ENCODE assay signal across 10 cellular contexts in genomic region chr11:66420671-66421476, GRCh38. TPM values are rescaled to one million over a fixed set of nuclear protein-coding genes. Genes with fewer than 3 reads are reported as not detected.
A peak's percentile ranks its signal among the peaks of the same experiment; 100 is the strongest.
DNase-seq lines count a peak whose midpoint lies in the region; ATAC-seq, FAIRE-seq and TF ChIP-seq lines count a peak whose summit lies in the region.
"Had no signal": no experiment of that assay in that cellular context is flagged by ENCODE, and none has a peak within 500 bp of the region (broad histone marks: within the 10 kb centered on the region; RNA-seq: fewer than 3 reads in every experiment).

Gene NPAS4, plus strand, starts transcription at chr11:66421035. Its CDS starts 145 bp downstream, at chr11:66421180.

- H2BK5ac ChIP-seq in H1 (ENCODE audit: low read depth, low read length), result no peak within 1 kb of the TSS

- peaks cover 3 to 20% (median 8%) of the 10 kb centered on the region in 4 experiments for H3K4me1 ChIP-seq in H1 (replicated peaks in 1 of 4; ENCODE audit: control insufficient read depth in 3 of 4, insufficient read depth in 4 of 4, low read length in 3 of 4)

- no peaks in the 10 kb centered on the region; a peak in 1 of 8 replicates for H3K36me3 ChIP-seq in H1 (ENCODE audit: control insufficient read depth in 2 of 4, insufficient read depth in 4 of 4, low read length in 3 of 4)
- H3K36me3 ChIP-seq: ovary had no signal

- POLR2A ChIA-PET in H1 (lab: Charles Lee; ENCODE audit: partially characterized antibody), result interaction anchor here (0.8 to 7.3 kb wide), 12 partner anchors 10 to 259 kb away, joined by 3 to 78 read pairs (median 4); partner anchors contain the start of genes ACTN3, DPP3, MRPL11 and PELI3

- peaks cover 13% of the 10 kb centered on the region for H3K23me2 ChIP-seq in H1 (ENCODE audit: low read depth, low read length)

- TF ChIP-seq CTCF in H1 (IDR thresholded peaks at IDR 0.05; ENCODE audit: control extremely low read depth in 1 of 3, insufficient read depth in 1 of 3, low read depth in 1 of 3, low read length in 3 of 3), result no peak

- H2BK12ac ChIP-seq in H1 (ENCODE audit: low read depth, low read length), result no peak within 1 kb of the TSS

- no peak within 1 kb of the TSS for H4K91ac ChIP-seq in H1 (replicated peaks; ENCODE audit: insufficient read length, low read length)

- no peak within 1 kb of the TSS for H2AFZ ChIP-seq in H1 (ENCODE audit: low read length)

- no peak within 1 kb of the TSS for H3K27ac ChIP-seq in H1 (ENCODE audit: low read depth, low read length)
- H3K27ac ChIP-seq: ovary had no signal

- TF ChIP-seq EP300 in H1 (IDR thresholded peaks at IDR 0.05; ENCODE audit: borderline replicate concordance in 1 of 2, low read depth in 2 of 2, low read length in 2 of 2), result no peak

- no peak for ATAC-seq in activated CD8-positive, alpha-beta memory T cell treated with anti-CD3 and anti-CD28 coated beads, Interleukin-2, amount 10 ng/mL, durations not matched to agents 7 days and 5 days

- H3K9me3 Mint-ChIP-seq in activated CD8-positive, alpha-beta memory T cell treated with anti-CD3 and anti-CD28 coated beads, Interleukin-2, amount 10 ng/mL, durations not matched to agents 7 days and 5 days (ENCODE audit: low read depth), result peaks cover 3% of the 10 kb centered on the region

- WGBS in H1 (ENCODE audit: extremely low coverage in 1 of 2, insufficient coverage in 1 of 2, insufficient read length in 1 of 2, insufficient replicate concordance in 2 of 2, low coverage in 1 of 2, low lambda C conversion rate in 2 of 2, missing lambda C conversion rate in 1 of 2), 2 experiments, result 7% methylated on average over 48 of the region's 71 CpGs; no CpG with 5 or more reads in 1 of the 2 experiments

- H3K23ac ChIP-seq in H1 (ENCODE audit: insufficient read length), result no peak within 1 kb of the TSS

- H2BK20ac ChIP-seq in H1 (ENCODE audit: low read length), result no peak within 1 kb of the TSS

- H3K4me2 ChIP-seq in H1 (ENCODE audit: insufficient read depth in 1 of 2, low read depth in 2 of 2, low read length in 2 of 2), result peak within 1 kb of the TSS; percentile 88

- CTCF ChIA-PET in H1 (lab: Charles Lee; ENCODE audit: partially characterized antibody), result interaction anchor here (0.6 to 13.2 kb wide), 25 partner anchors 11 to 434 kb away, joined by 3 to 259 read pairs (median 4); partner anchors contain the start of genes BRMS1, CTSF, DPP3 and MRPL11
- CTCF ChIA-PET in activated CD8-positive, alpha-beta memory T cell treated with anti-CD3 and anti-CD28 coated beads, Interleukin-2, amount 10 ng/mL, durations not matched to agents 7 days and 5 days (lab: Charles Lee), result interaction anchor here (0.7 to 3.0 kb wide), 15 partner anchors 9 to 257 kb away, joined by 3 to 35 read pairs (median 4); partner anchors contain the start of genes DPP3, MRPL11, PELI3 and RBM4B

- TF ChIP-seq RAD21 in H1 (IDR thresholded peaks at IDR 0.05 in 1 of 2, conservative IDR thresholded peaks at IDR 0.05 in 1 of 2; ENCODE audit: low read depth in 2 of 2, low read length in 2 of 2), result no peak

- FAIRE-seq in H1 (lab: Jason Lieb, UNC), result no peak

- H3K27me3 ChIP-seq in H1 (replicated peaks in 1 of 4; ENCODE audit: control insufficient read depth in 3 of 4, extremely low read depth in 1 of 4, insufficient read depth in 3 of 4, low read length in 3 of 4), result peaks cover 13 to 28% (median 26%) of the 10 kb centered on the region in 4 experiments
- H3K27me3 ChIP-seq: ovary had no signal

- H3K9ac ChIP-seq in H1 (replicated peaks in 1 of 4; ENCODE audit: extremely low read depth in 1 of 4, low read depth in 3 of 4, low read length in 3 of 4), result no peak within 1 kb of the TSS; a peak in 1 of 7 replicates

- no peak within 1 kb of the TSS for H3K4ac ChIP-seq in H1 (replicated peaks; ENCODE audit: insufficient read length, low read depth, low read length)

- peaks cover 42% of the 10 kb centered on the region for H3K27me3 Mint-ChIP-seq in activated CD8-positive, alpha-beta memory T cell treated with anti-CD3 and anti-CD28 coated beads, Interleukin-2, amount 10 ng/mL, durations not matched to agents 7 days and 5 days

- H3K56ac ChIP-seq in H1 (replicated peaks; ENCODE audit: insufficient read length, low read depth, low read length), result no peak within 1 kb of the TSS

- H2BK15ac ChIP-seq in H1 (ENCODE audit: low read length), result no peak within 1 kb of the TSS

- peaks cover 16 to 27% of the 10 kb centered on the region in 2 experiments for H4K20me1 ChIP-seq in H1 (replicated peaks in 1 of 2; ENCODE audit: control insufficient read depth in 1 of 2, insufficient read depth in 2 of 2, low read length in 2 of 2)

- H4K8ac ChIP-seq in H1 (ENCODE audit: extremely low read depth, insufficient read depth, low read length), result no peak within 1 kb of the TSS; the same call in 1 of the 2 replicates

- H2AK5ac ChIP-seq in H1 (ENCODE audit: low read depth, low read length), result no peak within 1 kb of the TSS

- TF ChIP-seq POLR2A in H1 (IDR thresholded peaks at IDR 0.05; ENCODE audit: control extremely low read depth in 1 of 2, low read depth in 2 of 2, low read length in 2 of 2), result no peak

- H3K4me1 Mint-ChIP-seq in activated CD8-positive, alpha-beta memory T cell treated with anti-CD3 and anti-CD28 coated beads, Interleukin-2, amount 10 ng/mL, durations not matched to agents 7 days and 5 days, result peaks cover 14% of the 10 kb centered on the region

- no peaks in the 10 kb centered on the region for H3K79me2 ChIP-seq in H1 (ENCODE audit: control insufficient read depth in 1 of 2, insufficient read depth in 2 of 2, low read length in 2 of 2)

- H3K79me1 ChIP-seq in H1 (ENCODE audit: low read depth, low read length), result no peaks in the 10 kb centered on the region

- H3K27ac Mint-ChIP-seq in activated CD8-positive, alpha-beta memory T cell treated with anti-CD3 and anti-CD28 coated beads, Interleukin-2, amount 10 ng/mL, durations not matched to agents 7 days and 5 days, result no peak within 1 kb of the TSS

- H3K9me3 ChIP-seq in H1 (ENCODE audit: insufficient read depth in 2 of 2, low read depth in 1 of 2, low read length in 1 of 2), result no peaks in the 10 kb centered on the region
- H3K9me3 ChIP-seq: ovary had no signal

- H3K18ac ChIP-seq in H1 (ENCODE audit: extremely low read depth, low read length), result no peak within 1 kb of the TSS

- H3K14ac ChIP-seq in H1 (ENCODE audit: insufficient read length), result no peak within 1 kb of the TSS

- H2BK120ac ChIP-seq in H1 (replicated peaks; ENCODE audit: low read depth, low read length), result no peak within 1 kb of the TSS

- no peaks in the 10 kb centered on the region for H3K36me3 Mint-ChIP-seq in activated CD8-positive, alpha-beta memory T cell treated with anti-CD3 and anti-CD28 coated beads, Interleukin-2, amount 10 ng/mL, durations not matched to agents 7 days and 5 days

- peak within 1 kb of the TSS; percentile 17 to 61 (median 54) for H3K4me3 ChIP-seq in H1 (ENCODE audit: extremely low read depth in 1 of 4, insufficient read depth in 2 of 4, low read depth in 3 of 4, low read length in 4 of 4)
- H3K4me3 ChIP-seq: ovary had no signal

- H4K5ac ChIP-seq in H1 (ENCODE audit: insufficient read length, low read depth, low read length), result no peak within 1 kb of the TSS

- H3K4me3 Mint-ChIP-seq in activated CD8-positive, alpha-beta memory T cell treated with anti-CD3 and anti-CD28 coated beads, Interleukin-2, amount 10 ng/mL, durations not matched to agents 7 days and 5 days, result no peak within 1 kb of the TSS

- DNase-seq in NCI-H2196 (lab: John Stamatoyannopoulos, UW; ENCODE audit: unreplicated experiment), result peak; percentile 43
- DNase-seq in NCI-H2196 treated with DMSO at 0.1 percent for 48 hours (lab: John Stamatoyannopoulos, UW; ENCODE audit: unreplicated experiment), result no peak
- peak; percentile 81 for DNase-seq in NCI-H345 (lab: John Stamatoyannopoulos, UW)
- DNase-seq in H1 (ENCODE audit: low read depth in 1 of 2, low spot score in 2 of 2), result peak in 1 of 2 experiments; percentile 75
- DNase-seq in putamen (ENCODE audit: low spot score), result peak; percentile 77
- no peak for DNase-seq in activated CD8-positive, alpha-beta memory T cell treated with anti-CD3 and anti-CD28 coated beads, Interleukin-2, amount 50 U/mL, for 4 hours
- no peak for DNase-seq in activated CD8-positive, alpha-beta memory T cell treated with anti-CD3 and anti-CD28 coated beads, Interleukin-2, amount 10 ng/mL, durations not matched to agents 7 days and 5 days
- no peak for DNase-seq in GM03348 (ENCODE audit: low spot score)
- DNase-seq: NCI-H446 had no signal

TF ChIP-seq in H1, 55 proteins besides CTCF, POLR2A, EP300 and RAD21 (continues in another document):
- no peak for TF ChIP-seq HDAC6 (IDR thresholded peaks at IDR 0.05; ENCODE audit: low read depth, low read length)
- no peak for TF ChIP-seq SP2 (IDR thresholded peaks at IDR 0.05; ENCODE audit: low read length)
- TF ChIP-seq TCF12 (IDR thresholded peaks at IDR 0.05; ENCODE audit: low read depth, low read length), result no peak

RNA-seq across cellular contexts. Expression of gene NPAS4, which starts in this region (rescaled TPM):
- total RNA-seq in H1 (2021; fragmentation: NEBNext Ultra II Directional; extraction: Animal tissue kit (Norgen Biotek cat#: 25700)), result 0.88 and 0.99 TPM in 2 replicates
- 0.73 and 0.77 TPM in 2 replicates for polyA plus RNA-seq in H1 (2011; rRNA removed)
- polyA plus RNA-seq in H1 (2011; cell fraction: cytosol; rRNA removed), result 0.54 TPM
- polyA plus RNA-seq in H1 (2011; cell fraction: nucleus; rRNA removed), result 2.0 TPM
- 0.58 to 1.2 TPM (median 0.85 TPM) in 4 replicates for polyA plus RNA-seq in H1 (2012, experiment 1 of 2)
- polyA plus RNA-seq in H1 (2012, experiment 2 of 2), result 0.28 TPM
- polyA plus RNA-seq in H1 (2013, experiment 1 of 2), result 0.24 TPM
- polyA plus RNA-seq in H1 (2013, experiment 2 of 2), result 0.18 TPM
- polyA minus RNA-seq in H1 (2011; rRNA and poly(A)+ RNA removed), result 0.12 and 0.66 TPM in 2 replicates
- polyA minus RNA-seq in H1 (2011; cell fraction: cytosol; rRNA and poly(A)+ RNA removed), result 0.44 TPM
- 0.40 TPM for polyA minus RNA-seq in H1 (2011; cell fraction: nucleus; rRNA and poly(A)+ RNA removed)
- under 1 TPM in 1 of 2 experiments, not detected in 1; 0.12 TPM for total RNA-seq in activated CD8-positive, alpha-beta memory T cell treated with anti-CD3 and anti-CD28 coated beads, Interleukin-2, amount 10 ng/mL, durations not matched to agents 7 days and 5 days

Comparison
In these comparisons a context has a peak if more than half of its experiments do, and no peak if none do; other contexts are left out.
1. DNase-seq: peak in NCI-H2196 (single experiment), NCI-H345 (single experiment) and putamen (single experiment); none in NCI-H2196 treated with DMSO at 0.1 percent for 48 hours (single experiment), activated CD8-positive, alpha-beta memory T cell treated with anti-CD3 and anti-CD28 coated beads, Interleukin-2, amount 50 U/mL, for 4 hours (single experiment), activated CD8-positive, alpha-beta memory T cell treated with anti-CD3 and anti-CD28 coated beads, Interleukin-2, amount 10 ng/mL, durations not matched to agents 7 days and 5 days (single experiment) and GM03348 (single experiment).